Comparison of ENCODE assay signal across 15 cellular contexts in genomic region chr3:60917136-60917535, GRCh38.
DNase-seq lines count a peak whose midpoint lies in the region; ATAC-seq and TF ChIP-seq lines count a peak whose summit lies in the region.
"Had no signal": no experiment of that assay in that cellular context is flagged by ENCODE, and none has a peak within 500 bp of the region (broad histone marks: within the 10 kb centered on the region; RNA-seq: fewer than 3 reads in every experiment).

No MANE protein-coding gene starts in this region.

- intact Hi-C loops in heart left ventricle (cut with DNase I): no loop called here
- intact Hi-C loops in left lung (cut with DNase I): no loop called here

- H3K4me3 ChIP-seq in heart left ventricle: no peak overlapping the region
- no peak overlapping the region for H3K4me3 ChIP-seq in left lung
- H3K4me3 ChIP-seq: BLaER1, dorsolateral prefrontal cortex, tibial nerve had no signal

- TF ChIP-seq CTCF in heart left ventricle (IDR thresholded peaks at IDR 0.05) (no peak), left lung (IDR thresholded peaks at IDR 0.05) (no peak)

- H3K27ac ChIP-seq in heart left ventricle (no peak overlapping the region), left lung (no peak overlapping the region)
- H3K27ac ChIP-seq: BLaER1, dorsolateral prefrontal cortex, tibial nerve had no signal

- WGBS in heart left ventricle, 4 donors: 32 to 64% (median 52%) methylated on average over 1 of the region's 1 CpG

- DNase-seq in D341Med (ENCODE audit: low spot score) (peak; percentile 40), NCI-H1092 (lab: John Stamatoyannopoulos, UW) (peak; percentile 2), NCI-H82 (lab: John Stamatoyannopoulos, UW) (peak; percentile 78), heart left ventricle (peak in 4 of 5 donors; percentile 14 to 64 (median 48)), left lung (no peak)
- no peak for DNase-seq in activated CD4-positive, CD25-positive, alpha-beta regulatory T cell treated with anti-CD3 and anti-CD28 coated beads, Interleukin-2, amount 50 U/mL, for 72 hours
- DNase-seq in stimulated activated CD4-positive, alpha-beta T cell treated with anti-CD3 and anti-CD28 coated beads, Interleukin-4, amount 100 ng/mL, for 1 hour: no peak
- DNase-seq: activated naive CD4-positive, alpha-beta T cell treated with anti-CD3 and anti-CD28 coated beads, Interleukin-2, amount 50 U/mL, for 16 hours; EL; GOT3; NCI-H526 had no signal

- peaks cover 0 to 7% (median 0%) of the 10 kb centered on the region in 12 donors for H3K4me1 ChIP-seq in heart left ventricle
- H3K4me1 ChIP-seq in left lung: no peaks in the 10 kb centered on the region
- H3K4me1 ChIP-seq: BLaER1 had no signal

- no peaks in the 10 kb centered on the region for H3K27me3 ChIP-seq in heart left ventricle
- no peaks in the 10 kb centered on the region for H3K27me3 ChIP-seq in left lung
- H3K27me3 ChIP-seq: BLaER1, dorsolateral prefrontal cortex, tibial nerve had no signal

- H3K36me3 ChIP-seq in heart left ventricle: no peaks in the 10 kb centered on the region
- H3K36me3 ChIP-seq in left lung: no peaks in the 10 kb centered on the region
- H3K36me3 ChIP-seq: BLaER1, tibial nerve had no signal

- H3K9me3 ChIP-seq in heart left ventricle (peaks cover 0 to 7% (median 0%) of the 10 kb centered on the region in 12 donors), left lung (no peaks in the 10 kb centered on the region)
- H3K9me3 ChIP-seq: BLaER1 had no signal

- TF ChIP-seq POLR2A in heart left ventricle (IDR thresholded peaks at IDR 0.05): no peak

- ATAC-seq in heart left ventricle (no peak), HG03378 (IDR thresholded peaks at IDR 0.05; ENCODE audit: unreplicated experiment) (no peak), left lung (no peak)

Comparison
In these comparisons a context has a peak if more than half of its experiments do, and no peak if none do; other contexts are left out.
1. DNase-seq: peak in D341Med (single experiment), NCI-H1092 (single experiment), NCI-H82 (single experiment) and heart left ventricle (4 of 5); none in activated CD4-positive, CD25-positive, alpha-beta regulatory T cell treated with anti-CD3 and anti-CD28 coated beads, Interleukin-2, amount 50 U/mL, for 72 hours (single experiment), left lung (0 of 2) and stimulated activated CD4-positive, alpha-beta T cell treated with anti-CD3 and anti-CD28 coated beads, Interleukin-4, amount 100 ng/mL, for 1 hour (single experiment).